Comparison of ENCODE assay signal across 15 cellular contexts in the genomic region with DNA sequence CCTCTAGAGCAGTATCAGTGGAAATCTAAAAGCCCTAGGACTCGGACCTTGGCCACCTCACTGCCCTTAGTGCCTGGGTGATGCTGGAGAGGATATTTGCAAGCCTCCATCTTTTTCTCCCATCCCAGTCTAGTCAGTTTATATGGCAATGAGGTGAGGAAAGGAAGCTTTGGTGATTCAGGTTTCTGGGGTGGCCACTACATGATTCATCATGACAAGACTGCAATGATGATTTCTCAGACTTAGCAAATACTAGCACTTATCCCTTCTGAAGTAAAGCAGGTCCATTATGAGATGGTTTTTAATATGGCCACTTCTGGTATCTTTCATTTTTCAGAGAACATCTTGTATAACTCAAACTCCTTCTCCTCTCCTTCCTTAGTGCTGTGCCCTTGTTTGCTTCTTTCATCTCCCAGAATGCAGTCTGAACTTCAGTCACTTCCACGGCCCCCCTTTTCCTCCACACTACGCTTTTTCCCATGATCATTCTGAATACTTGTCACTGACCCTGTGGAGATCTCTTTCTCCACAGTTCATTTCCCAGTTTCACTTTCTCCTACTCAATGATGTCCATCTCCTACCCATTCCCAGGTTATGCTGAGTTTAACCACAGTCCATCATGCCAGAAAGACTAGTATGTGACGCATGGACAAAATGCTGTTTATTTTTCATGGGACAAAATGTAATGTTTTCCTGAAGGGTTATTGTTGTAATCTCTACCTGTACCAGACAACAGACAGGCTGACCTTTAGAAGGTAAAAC. TPM values are rescaled to one million over a fixed set of nuclear protein-coding genes. Genes with fewer than 3 reads are reported as not detected.
"Had no signal": no experiment of that assay in that cellular context is flagged by ENCODE, and none has a peak within 500 bp of the region (broad histone marks: within the 10 kb centered on the region; RNA-seq: fewer than 3 reads in every experiment).

No MANE protein-coding gene starts in this region.

RNA-seq across cellular contexts. Expression of a gene that starts 57.4 kb away (rescaled TPM):
- total RNA-seq: activated B cell treated with CpG ODN at 0.5 μM for 24 hours; activated CD4-positive, alpha-beta memory T cell treated with anti-CD3 and anti-CD28 coated beads, Interleukin-2, amount 10 ng/mL, durations not matched to agents 7 days and 5 days; activated CD8-positive, alpha-beta memory T cell treated with anti-CD3 and anti-CD28 coated beads, Interleukin-2, amount 10 ng/mL, durations not matched to agents 7 days and 5 days; activated naive CD8-positive, alpha-beta T cell treated with anti-CD3 and anti-CD28 coated beads for 36 hours; activated T-helper 2 cell treated with anti-CD3 and anti-CD28 coated beads, Interferon-gamma antibody, Interleukin-2, Interleukin-4, amounts not matched to agents 10 μg/mL and 5 μg/mL and 100 μg/mL, durations not matched to agents 14 hours and 24 hours and 36 hours; cardiac muscle cell; cerebellum; endodermal cell; left ventricle myocardium superior; natural killer cell treated with Interleukin-12 subunit alpha and Interleukin-12 subunit beta and Interleukin-15 and Interleukin-18, amount 100 ng/mL, for 72 hours; osteocyte; progenitor cell of endocrine pancreas; right atrium auricular region; T-helper 1 cell treated with Interleukin-12 subunit alpha and Interleukin-12 subunit beta and Interleukin-4 antibody, amounts not matched to agents 30 ng/mL and 1 ng/mL, for 36 hours; urinary bladder had no signal
- polyA plus RNA-seq: cardiac muscle cell, urinary bladder had no signal
